In genomic region chr10:124665980-124666379, GRCh38 we compare ENCODE assay signal across 1 cellular context.
TF ChIP-seq lines count a peak whose summit lies in the region.

No MANE protein-coding gene starts in this region.

TF ChIP-seq in HCT116, 20 proteins besides CTCF, POLR2A, EP300 and RAD21 (continued from another document):
- TF ChIP-seq CEBPB (IDR thresholded peaks at IDR 0.05; ENCODE audit: low read depth) (no peak), FOSL1 (IDR thresholded peaks at IDR 0.05; ENCODE audit: low read depth) (no peak)
